ENCODE assay signal across 8 cellular contexts in genomic region chr4:75724867-75725724, GRCh38. TPM values are rescaled to one million over a fixed set of nuclear protein-coding genes. Genes with fewer than 3 reads are reported as not detected.
A peak's percentile ranks its signal among the peaks of the same experiment; 100 is the strongest.
DNase-seq lines count a peak whose midpoint lies in the region; ATAC-seq, FAIRE-seq and TF ChIP-seq lines count a peak whose summit lies in the region.

No MANE protein-coding gene starts in this region.

- peak overlapping the region; percentile 62 for H2BK5ac ChIP-seq in neuronal stem cell (ENCODE audit: low read length)

- peak overlapping the region; percentile 97 for H3K14ac ChIP-seq in neuronal stem cell (ENCODE audit: low read length)

- POLR2A ChIA-PET in CD8-positive, alpha-beta T cell (lab: Charles Lee), result interaction anchor here (1.0 to 5.1 kb wide), 13 partner anchors 9 to 212 kb away, joined by 3 to 95 read pairs (median 5); partner anchors contain the start of genes CDKL2 and G3BP2

- peak overlapping the region; percentile 70 for H3K27ac ChIP-seq in CD8-positive, alpha-beta T cell (ENCODE audit: low read depth, low read length)
- peak overlapping the region; percentile 96 for H3K27ac ChIP-seq in neuronal stem cell (replicated peaks; ENCODE audit: low read length)
- peak overlapping the region; percentile 86 for H3K27ac ChIP-seq in substantia nigra (ENCODE audit: low read depth, low read length, poor library complexity, severe bottlenecking)

- no CpG with 5 or more reads among the region's 50 CpGs for WGBS in neuronal stem cell (ENCODE audit: extremely low coverage in 2 of 2, insufficient read length in 2 of 2, insufficient replicate concordance in 1 of 2), 2 donors

- H2AK5ac ChIP-seq in neuronal stem cell (ENCODE audit: low read depth, low read length), result no peak overlapping the region

- DNase-seq in CD8-positive, alpha-beta T cell, result peak; percentile 5 to 56 (median 37)
- DNase-seq in activated naive CD4-positive, alpha-beta T cell (lab: John Stamatoyannopoulos, UW), result peak; percentile 3 to 27 (median 17)
- DNase-seq in frontal cortex (ENCODE audit: low spot score in 2 of 2) (peak; percentile 14 to 49), neuronal stem cell (ENCODE audit: low spot score) (peak; percentile 69), substantia nigra (lab: John Stamatoyannopoulos, UW) (peak in 41 of 49 donors; percentile 7 to 74 (median 54))

- peak overlapping the region; percentile 84 for H2AFZ ChIP-seq in neuronal stem cell (ENCODE audit: low read length)

- H3K9me3 Mint-ChIP-seq in CD8-positive, alpha-beta T cell, result no peaks in the 10 kb centered on the region

- no peak overlapping the region for H4K91ac ChIP-seq in neuronal stem cell (ENCODE audit: low read depth, low read length, poor library complexity)

- H3K4ac ChIP-seq in neuronal stem cell (ENCODE audit: low read length), result no peak overlapping the region

- peak overlapping the region; percentile 91 for H3K9ac ChIP-seq in neuronal stem cell (ENCODE audit: low read depth, low read length, poor library complexity)

- peak overlapping the region; percentile 99 for H3K23ac ChIP-seq in neuronal stem cell (ENCODE audit: low read depth, low read length, poor library complexity)

- ATAC-seq in CD8-positive, alpha-beta T cell, result peak; percentile 4
- ATAC-seq in GM19438 (IDR thresholded peaks at IDR 0.05; ENCODE audit: low read depth, unreplicated experiment), result peak; percentile 49
- peak; percentile 22 for ATAC-seq in HG03558 (IDR thresholded peaks at IDR 0.05; ENCODE audit: extremely low read depth, unreplicated experiment)

- H2BK12ac ChIP-seq in neuronal stem cell (ENCODE audit: low read length), result no peak overlapping the region

- no peak overlapping the region for H2BK15ac ChIP-seq in neuronal stem cell (ENCODE audit: low read length)

- H3K27ac Mint-ChIP-seq in CD8-positive, alpha-beta T cell, result peak overlapping the region; percentile 99

- H3K36me3 Mint-ChIP-seq in CD8-positive, alpha-beta T cell, result peaks cover 11% of the 10 kb centered on the region

- no peaks in the 10 kb centered on the region for H3K36me3 ChIP-seq in CD8-positive, alpha-beta T cell (ENCODE audit: insufficient read depth, low read length)
- peaks cover 0 to 2% of the 10 kb centered on the region in 2 donors for H3K36me3 ChIP-seq in neuronal stem cell (replicated peaks in 1 of 2; ENCODE audit: control insufficient read depth in 2 of 2, insufficient read depth in 2 of 2, low read length in 2 of 2)

- peak overlapping the region; percentile 99 for H3K4me3 Mint-ChIP-seq in CD8-positive, alpha-beta T cell

- TF ChIP-seq CTCF in CD8-positive, alpha-beta T cell (IDR thresholded peaks at IDR 0.05), result no peak

- H3K27me3 ChIP-seq in CD8-positive, alpha-beta T cell (ENCODE audit: insufficient read depth, low read length), result no peaks in the 10 kb centered on the region
- H3K27me3 ChIP-seq in neuronal stem cell (ENCODE audit: control insufficient read depth in 3 of 3, insufficient read depth in 3 of 3, low read depth in 1 of 3, low read length in 3 of 3), result no peaks in the 10 kb centered on the region

- H4K8ac ChIP-seq in neuronal stem cell (ENCODE audit: low read depth, low read length), result no peak overlapping the region

- H3K18ac ChIP-seq in neuronal stem cell (ENCODE audit: low read length), result peak overlapping the region; percentile 99

- peaks cover 2% of the 10 kb centered on the region for H3K79me1 ChIP-seq in neuronal stem cell (ENCODE audit: low read depth, low read length)

- intact Hi-C loops in CD8-positive, alpha-beta T cell (cut with DNase I, micrococcal nuclease), result loop anchor here (1.0 to 10.0 kb wide), 11 partner anchors 17 to 1350 kb away; partner anchors contain the start of genes CDKL2 (in 2 of the 2), G3BP2 (in 2 of the 2), NAAA (in 2 of the 2) and RCHY1 (in 2 of the 2)

- H3K27me3 Mint-ChIP-seq in CD8-positive, alpha-beta T cell (ENCODE audit: low read depth), result no peaks in the 10 kb centered on the region

- peaks cover 32% of the 10 kb centered on the region for H3K4me1 ChIP-seq in CD8-positive, alpha-beta T cell (ENCODE audit: insufficient read depth, low read length)
- H3K4me1 ChIP-seq in neuronal stem cell (ENCODE audit: control insufficient read depth in 2 of 2, insufficient read depth in 1 of 2, low read depth in 1 of 2, low read length in 2 of 2), result peaks cover 1 to 7% of the 10 kb centered on the region in 2 donors

- H2BK120ac ChIP-seq in neuronal stem cell (ENCODE audit: low read depth, low read length), result no peak overlapping the region

- CTCF ChIA-PET in CD8-positive, alpha-beta T cell (lab: Charles Lee), result interaction anchor here (0.9 to 3.7 kb wide), 13 partner anchors 9 to 155 kb away, joined by 3 to 28 read pairs (median 6); partner anchors contain the start of gene G3BP2

- H3K9me3 ChIP-seq in CD8-positive, alpha-beta T cell (ENCODE audit: low read length), result no peaks in the 10 kb centered on the region
- H3K9me3 ChIP-seq in neuronal stem cell (replicated peaks in 1 of 2; ENCODE audit: control insufficient read depth in 2 of 2, insufficient read depth in 1 of 2, low read depth in 1 of 2, low read length in 2 of 2), result no peaks in the 10 kb centered on the region

- H3K4me3 ChIP-seq in CD8-positive, alpha-beta T cell (ENCODE audit: low read depth, low read length), result peak overlapping the region; percentile 58
- peak overlapping the region; percentile 56 to 96 for H3K4me3 ChIP-seq in neuronal stem cell (ENCODE audit: low read length in 2 of 2)

- no peak for FAIRE-seq in frontal cortex (lab: Jason Lieb, UNC)

- peaks cover 59% of the 10 kb centered on the region for H3K4me1 Mint-ChIP-seq in CD8-positive, alpha-beta T cell (ENCODE audit: low read depth)

- peak overlapping the region; percentile 74 for H3K4me2 ChIP-seq in neuronal stem cell (ENCODE audit: insufficient read depth, low read length, poor library complexity, severe bottlenecking)

TF ChIP-seq in PFSK-1, 5 proteins besides CTCF, POLR2A, EP300 and RAD21:
- TF ChIP-seq FOXP2 (optimal IDR thresholded peaks at IDR 0.05; ENCODE audit: borderline replicate concordance, extremely low read depth, extremely low read length, insufficient read depth) (peak; percentile 22), TAF1 (IDR thresholded peaks at IDR 0.05; ENCODE audit: borderline replicate concordance, insufficient read depth, low read length) (no peak; the same call in 1 of the 2 replicates)

RNA-seq across cellular contexts. Expression of gene USO1, which starts 0.7 kb away (rescaled TPM):
- total RNA-seq in CD8-positive, alpha-beta T cell, result 10 to 100 TPM in 1 of 2 experiments, 1 to 10 TPM in 1; 9.8 to 10.2 TPM
- polyA plus RNA-seq in PFSK-1 (2012; ENCODE audit: insufficient read length, low read depth), result 21.3 TPM
- total RNA-seq in frontal cortex, result 48.9 TPM
- 48.2 TPM for polyA plus RNA-seq in neuronal stem cell (2013, experiment 1 of 2)
- polyA plus RNA-seq in neuronal stem cell (2013, experiment 2 of 2), result 49.8 TPM

RNA-seq across cellular contexts. Expression of gene G3BP2, which starts 51.9 kb away (rescaled TPM):
- 100 to 1,000 TPM; 410 TPM for total RNA-seq in CD8-positive, alpha-beta T cell
- 32.9 TPM for polyA plus RNA-seq in PFSK-1 (2012; ENCODE audit: insufficient read length, low read depth)
- total RNA-seq in frontal cortex, result 472 TPM
- 135 TPM for polyA plus RNA-seq in neuronal stem cell (2013, experiment 1 of 2)
- 136 TPM for polyA plus RNA-seq in neuronal stem cell (2013, experiment 2 of 2)

Comparison
In these comparisons a context has a peak if more than half of its experiments do, and no peak if none do; other contexts are left out.
1. Peak in every context shown above with its lines: DNase-seq, ATAC-seq, H3K4me3 ChIP-seq and H3K27ac ChIP-seq.
2. DNase-seq: peak in every context shown above with its lines; median percentile 69 in neuronal stem cell; 54 in substantia nigra; 37 in CD8-positive, alpha-beta T cell; 32 in frontal cortex; 17 in activated naive CD4-positive, alpha-beta T cell.